In genomic region chr5:52985306-52985705, GRCh38 we compare ENCODE assay signal across 33 cellular contexts. TPM values are rescaled to one million over a fixed set of nuclear protein-coding genes. Genes with fewer than 3 reads are reported as not detected.
DNase-seq lines count a peak whose midpoint lies in the region; ATAC-seq, FAIRE-seq and TF ChIP-seq lines count a peak whose summit lies in the region.
"Had no signal": no experiment of that assay in that cellular context is flagged by ENCODE, and none has a peak within 500 bp of the region (broad histone marks: within the 10 kb centered on the region; RNA-seq: fewer than 3 reads in every experiment).

No MANE protein-coding gene starts in this region.

- no peak overlapping the region for H4K8ac ChIP-seq in trophoblast cell (ENCODE audit: low read depth, low read length)

- H3K9me1 ChIP-seq in endothelial cell of umbilical vein (replicated peaks; ENCODE audit: control insufficient read depth, extremely low read depth, insufficient read depth, low read length): no peaks in the 10 kb centered on the region

- CTCF ChIA-PET in endothelial cell of umbilical vein (lab: Charles Lee): interaction anchor here (0.8 to 1.8 kb wide), 3 partner anchors 37 to 70 kb away, joined by 3 to 11 read pairs (median 4); no protein-coding TSS in a partner anchor
- CTCF ChIA-PET in naive thymus-derived CD4-positive, alpha-beta T cell (lab: Charles Lee): interaction anchor here (0.6 kb wide), 1 partner anchor 45 kb away, joined by 4 read pairs; no protein-coding TSS in a partner anchor

- H3K27me3 ChIP-seq in endothelial cell of umbilical vein (ENCODE audit: control insufficient read depth in 2 of 2, insufficient read depth in 2 of 2, low read length in 2 of 2): no peaks in the 10 kb centered on the region
- H3K27me3 ChIP-seq in trophoblast cell (ENCODE audit: insufficient read depth, low read length): no peaks in the 10 kb centered on the region
- H3K27me3 ChIP-seq in naive thymus-derived CD4-positive, alpha-beta T cell (ENCODE audit: control insufficient read depth in 2 of 2, insufficient read depth in 2 of 2, low read length in 2 of 2): no peaks in the 10 kb centered on the region
- H3K27me3 ChIP-seq: ascending aorta, hepatocyte, upper lobe of right lung had no signal

- H2AK5ac ChIP-seq in trophoblast cell (ENCODE audit: low read length): no peak overlapping the region

- ATAC-seq in GM18867 (IDR thresholded peaks at IDR 0.05; ENCODE audit: unreplicated experiment) (peak; percentile 69), HG02623 (IDR thresholded peaks at IDR 0.05; ENCODE audit: unreplicated experiment) (no peak)
- no peak for ATAC-seq in naive thymus-derived CD4-positive, alpha-beta T cell
- no peak for ATAC-seq in activated T-cell treated with anti-CD3 and anti-CD28 coated beads, Interleukin-2, amount 50 U/mL, for 72 hours (replicated peaks in 1 of 2)
- ATAC-seq: activated CD8-positive, alpha-beta memory T cell treated with anti-CD3 and anti-CD28 coated beads, Interleukin-2, amount 10 ng/mL, durations not matched to agents 7 days and 5 days; gastrocnemius medialis; left cardiac atrium; stimulated activated naive B cell treated with anti-CD40 and anti-IgM and Interleukin-4, amounts not matched to agents 10 μg/mL and 1 μg/mL and 100 μg/mL, for 72 hours; upper lobe of right lung had no signal

- H3K27ac ChIP-seq in endothelial cell of umbilical vein (ENCODE audit: insufficient read depth, low read depth, low read length): no peak overlapping the region
- H3K27ac ChIP-seq in trophoblast cell (ENCODE audit: low read depth, low read length): no peak overlapping the region
- no peak overlapping the region for H3K27ac ChIP-seq in naive thymus-derived CD4-positive, alpha-beta T cell (ENCODE audit: low read depth, low read length)
- H3K27ac ChIP-seq: ascending aorta; BLaER1 treated with 17β-estradiol and CSF1 and Interleukin-3, amounts not matched to agents 10 nM and 100 nM; gastrocnemius medialis; hepatocyte; SK-N-MC; upper lobe of right lung had no signal

- H3K79me2 ChIP-seq in endothelial cell of umbilical vein (ENCODE audit: control insufficient read depth, insufficient read depth, low read length) (peaks cover 11% of the 10 kb centered on the region), trophoblast cell (ENCODE audit: control insufficient read depth, insufficient read depth, low read length, poor library complexity) (peaks cover 3% of the 10 kb centered on the region)
- H3K79me2 ChIP-seq: hepatocyte had no signal

- no peaks in the 10 kb centered on the region for H3K9me3 ChIP-seq in endothelial cell of umbilical vein (replicated peaks; ENCODE audit: control insufficient read depth, insufficient read depth, low read length)
- peaks cover 2% of the 10 kb centered on the region for H3K9me3 ChIP-seq in trophoblast cell (ENCODE audit: insufficient read depth, low read depth, low read length)
- H3K9me3 ChIP-seq in naive thymus-derived CD4-positive, alpha-beta T cell (ENCODE audit: control insufficient read depth in 2 of 3, low read length in 3 of 3): no peaks in the 10 kb centered on the region
- H3K9me3 ChIP-seq: ascending aorta; BLaER1 treated with 17β-estradiol and CSF1 and Interleukin-3, amounts not matched to agents 10 nM and 100 nM; esophagus squamous epithelium; gastrocnemius medialis; upper lobe of right lung had no signal

- intact Hi-C loops in endothelial cell of umbilical vein (cut with micrococcal nuclease): no loop called here
- intact Hi-C loops in naive thymus-derived CD4-positive, alpha-beta T cell (cut with micrococcal nuclease): no loop called here

- POLR2A ChIA-PET in endothelial cell of umbilical vein (lab: Charles Lee): interaction anchor here (0.7 kb wide), 1 partner anchor 120 kb away, joined by 7 read pairs; no protein-coding TSS in a partner anchor
- POLR2A ChIA-PET in naive thymus-derived CD4-positive, alpha-beta T cell (lab: Charles Lee): no interaction called here

- DNase-seq in M059J (ENCODE audit: low read depth): peak; percentile 29
- peak; percentile 43 for DNase-seq in endothelial cell of umbilical vein (ENCODE audit: low read depth, low spot score)
- no peak for DNase-seq in trophoblast cell
- DNase-seq in naive thymus-derived CD4-positive, alpha-beta T cell: no peak
- DNase-seq in activated T-cell treated with anti-CD3 and anti-CD28 coated beads, Interleukin-2, amount 50 U/mL, for 72 hours: no peak
- no peak for DNase-seq in NCI-H2107 (lab: John Stamatoyannopoulos, UW)
- DNase-seq: activated B cell treated with CpG ODN at 0.5 μM for 24 hours; activated CD8-positive, alpha-beta memory T cell treated with anti-CD3 and anti-CD28 coated beads, Interleukin-2, amount 10 ng/mL, durations not matched to agents 7 days and 5 days; activated T-cell treated with anti-CD3 and anti-CD28 coated beads, Interleukin-2, amount 50 U/mL, for 48 hours; caudate nucleus; COR-L47; cortex of kidney; DMS53; esophagus squamous epithelium; gastrocnemius medialis; H9; left cardiac atrium; NCI-H1092 treated with DMSO at 0.1 percent for 48 hours; NCI-H1694 treated with DMSO at 0.1 percent for 48 hours; NCI-H82; stimulated activated naive B cell treated with anti-CD40 and anti-IgM and Interleukin-4, amounts not matched to agents 10 μg/mL and 1 μg/mL and 100 μg/mL, for 72 hours; substantia nigra; T-helper 1 cell; upper lobe of right lung had no signal

- H2BK5ac ChIP-seq in trophoblast cell (ENCODE audit: low read depth, low read length, poor library complexity): no peak overlapping the region

- H3K27me3 Mint-ChIP-seq in naive thymus-derived CD4-positive, alpha-beta T cell: peaks cover 0 to 44% (median 16%) of the 10 kb centered on the region in 5 donors
- peaks cover 65% of the 10 kb centered on the region for H3K27me3 Mint-ChIP-seq in activated T-cell treated with anti-CD3 and anti-CD28 coated beads, Interleukin-2, amount 50 U/mL, for 72 hours (ENCODE audit: low read depth)

- no peak overlapping the region for H3K18ac ChIP-seq in trophoblast cell (ENCODE audit: low read length)

- BruUV-seq in endothelial cell of umbilical vein (replicated peaks; lab: Mats Ljungman, UMichigan): no TSS peak

- peak; percentile 53 for FAIRE-seq in endothelial cell of umbilical vein (lab: Jason Lieb, UNC)
- FAIRE-seq: G401.6 had no signal

- H3K4me1 ChIP-seq in endothelial cell of umbilical vein (ENCODE audit: control insufficient read depth, extremely low read depth, insufficient read depth, low read length): peaks cover 51% of the 10 kb centered on the region
- peaks cover 3 to 10% of the 10 kb centered on the region in 2 experiments for H3K4me1 ChIP-seq in trophoblast cell (ENCODE audit: control insufficient read depth in 1 of 2, insufficient read depth in 2 of 2, low read length in 2 of 2)
- H3K4me1 ChIP-seq in naive thymus-derived CD4-positive, alpha-beta T cell (ENCODE audit: control insufficient read depth in 2 of 2, insufficient read depth in 2 of 2, low read length in 2 of 2): peaks cover 0 to 5% of the 10 kb centered on the region in 2 donors

- TF ChIP-seq POLR2A in endothelial cell of umbilical vein (IDR thresholded peaks at IDR 0.05; ENCODE audit: low read depth, low read length): no peak

- dilution Hi-C loops in endothelial cell of umbilical vein (cut with MboI; ENCODE audit: extremely low pct_ligation_motif_present, low sequenced_read_pairs): no loop called here

- peaks cover 4% of the 10 kb centered on the region for H3K79me1 ChIP-seq in trophoblast cell (ENCODE audit: low read length)

- H3K4me1 Mint-ChIP-seq in naive thymus-derived CD4-positive, alpha-beta T cell: peaks cover 6 to 31% (median 10%) of the 10 kb centered on the region in 7 donors
- peaks cover 21% of the 10 kb centered on the region for H3K4me1 Mint-ChIP-seq in activated T-cell treated with anti-CD3 and anti-CD28 coated beads, Interleukin-2, amount 50 U/mL, for 72 hours (ENCODE audit: low read depth)

- H3K9ac ChIP-seq in endothelial cell of umbilical vein (replicated peaks; ENCODE audit: extremely low read depth, insufficient read depth, low read length): no peak overlapping the region
- no peak overlapping the region for H3K9ac ChIP-seq in trophoblast cell (ENCODE audit: low read length)
- H3K9ac ChIP-seq: BLaER1 treated with 17β-estradiol and CSF1 and Interleukin-3, amounts not matched to agents 10 nM and 100 nM had no signal

- H3K4me3 Mint-ChIP-seq in naive thymus-derived CD4-positive, alpha-beta T cell: no peak overlapping the region
- H3K4me3 Mint-ChIP-seq in activated T-cell treated with anti-CD3 and anti-CD28 coated beads, Interleukin-2, amount 50 U/mL, for 72 hours: no peak overlapping the region
- H3K4me3 Mint-ChIP-seq: activated B cell treated with CpG ODN at 0.5 μM for 24 hours; activated CD8-positive, alpha-beta memory T cell treated with anti-CD3 and anti-CD28 coated beads, Interleukin-2, amount 10 ng/mL, durations not matched to agents 7 days and 5 days; H9; IgD-negative memory B cell; nephron; stimulated activated naive B cell treated with anti-CD40 and anti-IgM and Interleukin-4, amounts not matched to agents 10 μg/mL and 1 μg/mL and 100 μg/mL, for 72 hours had no signal

- no peaks in the 10 kb centered on the region for H4K20me1 ChIP-seq in endothelial cell of umbilical vein (replicated peaks; ENCODE audit: control insufficient read depth, extremely low read depth, insufficient read depth, low read length)

- no peaks in the 10 kb centered on the region for H3K9me3 Mint-ChIP-seq in naive thymus-derived CD4-positive, alpha-beta T cell
- H3K9me3 Mint-ChIP-seq in activated T-cell treated with anti-CD3 and anti-CD28 coated beads, Interleukin-2, amount 50 U/mL, for 72 hours: no peaks in the 10 kb centered on the region
- H3K9me3 Mint-ChIP-seq: activated B cell treated with CpG ODN at 0.5 μM for 24 hours; H9; IgD-negative memory B cell; stimulated activated naive B cell treated with anti-CD40 and anti-IgM and Interleukin-4, amounts not matched to agents 10 μg/mL and 1 μg/mL and 100 μg/mL, for 72 hours had no signal

- H4K12ac ChIP-seq in trophoblast cell (ENCODE audit: low read depth, low read length): no peak overlapping the region

- H4K91ac ChIP-seq in trophoblast cell (ENCODE audit: low read depth, low read length): peak overlapping the region; percentile 13

- H3K4me2 ChIP-seq in endothelial cell of umbilical vein (ENCODE audit: insufficient read depth, low read length): peak overlapping the region; percentile 14
- no peak overlapping the region for H3K4me2 ChIP-seq in trophoblast cell (ENCODE audit: low read length)
- H3K4me2 ChIP-seq: hepatocyte had no signal

- TF ChIP-seq CTCF in endothelial cell of umbilical vein (IDR thresholded peaks at IDR 0.05; ENCODE audit: extremely low read depth in 1 of 2, insufficient read depth in 1 of 2, low read depth in 1 of 2, low read length in 2 of 2): no peak

- peak overlapping the region in 1 of 9 donors; percentile 50 for H3K27ac Mint-ChIP-seq in naive thymus-derived CD4-positive, alpha-beta T cell
- no peak overlapping the region for H3K27ac Mint-ChIP-seq in activated T-cell treated with anti-CD3 and anti-CD28 coated beads, Interleukin-2, amount 50 U/mL, for 72 hours
- H3K27ac Mint-ChIP-seq: activated B cell treated with CpG ODN at 0.5 μM for 24 hours; activated CD8-positive, alpha-beta memory T cell treated with anti-CD3 and anti-CD28 coated beads, Interleukin-2, amount 10 ng/mL, durations not matched to agents 7 days and 5 days; H9; IgD-negative memory B cell; nephron; stimulated activated naive B cell treated with anti-CD40 and anti-IgM and Interleukin-4, amounts not matched to agents 10 μg/mL and 1 μg/mL and 100 μg/mL, for 72 hours had no signal

- WGBS in trophoblast cell (ENCODE audit: extremely low coverage, insufficient coverage, insufficient read length): no CpG with 5 or more reads among the region's 3 CpGs

- H2BK12ac ChIP-seq in trophoblast cell (ENCODE audit: low read length): no peak overlapping the region

- H2AFZ ChIP-seq in endothelial cell of umbilical vein (ENCODE audit: low read depth, low read length): no peak overlapping the region
- H2AFZ ChIP-seq in trophoblast cell (ENCODE audit: insufficient read depth, low read length, poor library complexity): no peak overlapping the region
- H2AFZ ChIP-seq: hepatocyte had no signal

- H2BK120ac ChIP-seq in trophoblast cell (ENCODE audit: insufficient read depth, low read length, poor library complexity): no peak overlapping the region

- H3K4me3 ChIP-seq in endothelial cell of umbilical vein (replicated peaks in 1 of 3; ENCODE audit: insufficient read depth in 1 of 3, low read depth in 1 of 3, low read length in 3 of 3) (no peak overlapping the region), trophoblast cell (ENCODE audit: low read depth, low read length) (no peak overlapping the region)
- H3K4me3 ChIP-seq in naive thymus-derived CD4-positive, alpha-beta T cell (ENCODE audit: low read length): no peak overlapping the region
- H3K4me3 ChIP-seq: ascending aorta; BLaER1 treated with 17β-estradiol and CSF1 and Interleukin-3, amounts not matched to agents 10 nM and 100 nM; esophagus squamous epithelium; gastrocnemius medialis; hepatocyte; SK-N-MC; upper lobe of right lung had no signal

- H3K4ac ChIP-seq in trophoblast cell (ENCODE audit: low read depth, low read length): no peak overlapping the region

- H3K23ac ChIP-seq in trophoblast cell (ENCODE audit: low read length): no peak overlapping the region

- H3K36me3 ChIP-seq in endothelial cell of umbilical vein (ENCODE audit: control insufficient read depth in 2 of 2, extremely low read depth in 1 of 2, insufficient read depth in 2 of 2, low read length in 2 of 2) (no peaks in the 10 kb centered on the region), trophoblast cell (ENCODE audit: control insufficient read depth in 1 of 2, insufficient read depth in 2 of 2, low read length in 2 of 2) (no peaks in the 10 kb centered on the region)
- H3K36me3 ChIP-seq in naive thymus-derived CD4-positive, alpha-beta T cell (ENCODE audit: control insufficient read depth in 2 of 3, insufficient read depth in 3 of 3, low read length in 3 of 3): no peaks in the 10 kb centered on the region
- H3K36me3 ChIP-seq: ascending aorta; BLaER1 treated with 17β-estradiol and CSF1 and Interleukin-3, amounts not matched to agents 10 nM and 100 nM; esophagus squamous epithelium; gastrocnemius medialis; upper lobe of right lung had no signal

- no peak overlapping the region for H3K14ac ChIP-seq in trophoblast cell (ENCODE audit: low read length)

- H3K36me3 Mint-ChIP-seq in naive thymus-derived CD4-positive, alpha-beta T cell: no peaks in the 10 kb centered on the region
- no peaks in the 10 kb centered on the region for H3K36me3 Mint-ChIP-seq in activated T-cell treated with anti-CD3 and anti-CD28 coated beads, Interleukin-2, amount 50 U/mL, for 72 hours (ENCODE audit: insufficient read depth in 2 of 2)
- H3K36me3 Mint-ChIP-seq: stimulated activated naive B cell treated with anti-CD40 and anti-IgM and Interleukin-4, amounts not matched to agents 10 μg/mL and 1 μg/mL and 100 μg/mL, for 72 hours had no signal

RNA-seq across cellular contexts. Expression of gene ITGA2, which starts 3.8 kb away (rescaled TPM):
- 24.6 and 30.1 TPM in 2 replicates for total RNA-seq in M059J (2014; rRNA removed; shearing (Covaris generic))
- 53.2 and 62.3 TPM in 2 replicates for total RNA-seq in endothelial cell of umbilical vein
- 8.9 and 11.2 TPM in 2 replicates for polyA plus RNA-seq in endothelial cell of umbilical vein
- polyA plus RNA-seq in endothelial cell of umbilical vein (2011; cell fraction: cytosol; rRNA removed): 12.5 and 13.0 TPM in 2 replicates
- 19.5 and 23.9 TPM in 2 replicates for polyA plus RNA-seq in endothelial cell of umbilical vein (2011; cell fraction: nucleus; rRNA removed)
- 36.8 and 58.4 TPM in 2 replicates for polyA plus RNA-seq in endothelial cell of umbilical vein (2012)
- polyA minus RNA-seq in endothelial cell of umbilical vein: 48.2 and 48.9 TPM in 2 replicates
- 8.8 TPM for polyA minus RNA-seq in endothelial cell of umbilical vein (2011; cell fraction: cytosol; rRNA and poly(A)+ RNA removed)
- 32.6 and 52.9 TPM in 2 replicates for polyA minus RNA-seq in endothelial cell of umbilical vein (2011; cell fraction: nucleus; rRNA and poly(A)+ RNA removed)
- polyA plus RNA-seq in trophoblast cell (2013): 10.0 and 10.4 TPM in 2 replicates
- 1 to 10 TPM in 1 of 5 experiments, under 1 TPM in 4; 0.16 to 8.9 (median 0.49) TPM for total RNA-seq in naive thymus-derived CD4-positive, alpha-beta T cell
- polyA plus RNA-seq in naive thymus-derived CD4-positive, alpha-beta T cell: under 1 TPM; 0.19 to 0.28 TPM
- total RNA-seq in activated T-cell treated with anti-CD3 and anti-CD28 coated beads, Interleukin-2, amount 50 U/mL, for 72 hours: 1 to 10 TPM in 1 of 2 donors, under 1 TPM in 1; 0.79 to 1.7 TPM
- polyA plus RNA-seq: IgD-negative memory B cell had no signal

Comparison
In these comparisons a context has a peak if more than half of its experiments do, and no peak if none do; other contexts are left out.
1. DNase-seq: peak in M059J (single experiment) and endothelial cell of umbilical vein (single experiment); none in trophoblast cell (0 of 2), naive thymus-derived CD4-positive, alpha-beta T cell (0 of 9), activated T-cell treated with anti-CD3 and anti-CD28 coated beads, Interleukin-2, amount 50 U/mL, for 72 hours (0 of 2) and NCI-H2107 (single experiment).